In the genomic region with DNA sequence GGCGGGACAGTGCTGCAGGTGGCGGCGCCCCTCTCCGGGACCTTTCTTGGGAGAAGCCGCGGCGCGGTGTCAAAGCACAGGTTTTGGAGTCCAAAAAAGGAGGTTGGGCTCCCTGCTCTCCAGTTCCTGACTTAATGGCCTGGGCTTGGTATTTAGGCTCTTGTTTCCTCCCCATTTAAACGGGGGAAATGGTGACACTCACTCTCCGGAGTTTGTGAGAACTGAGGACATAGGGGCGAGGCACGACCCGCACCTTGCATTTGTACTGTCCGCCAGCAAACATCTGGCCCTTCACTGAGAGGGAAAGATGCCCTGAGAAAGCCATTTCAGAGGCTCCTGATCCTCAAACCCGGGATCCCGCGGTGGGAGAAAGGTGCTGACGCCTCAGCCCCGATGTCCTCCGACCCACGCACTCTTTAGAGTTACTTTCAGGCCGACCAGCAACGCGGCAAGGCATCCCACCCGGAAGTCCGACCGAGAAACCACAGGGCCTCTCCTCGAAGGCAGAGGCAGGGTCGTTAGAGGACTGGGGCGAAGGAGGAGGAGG, we compare ENCODE assay signal across 9 cellular contexts. TPM values are rescaled to one million over a fixed set of nuclear protein-coding genes. Genes with fewer than 3 reads are reported as not detected.
DNase-seq lines count a peak whose midpoint lies in the region; ATAC-seq, FAIRE-seq and TF ChIP-seq lines count a peak whose summit lies in the region.
"Had no signal": no experiment of that assay in that cellular context is flagged by ENCODE, and none has a peak within 500 bp of the region (broad histone marks: within the 10 kb centered on the region; RNA-seq: fewer than 3 reads in every experiment).

No MANE protein-coding gene starts in this region.

- peak overlapping the region; percentile 58 for H3K4ac ChIP-seq in H1 (replicated peaks; ENCODE audit: insufficient read length, low read depth, low read length)

- no peak for TF ChIP-seq EP300 in H1 (IDR thresholded peaks at IDR 0.05; ENCODE audit: borderline replicate concordance in 1 of 2, low read depth in 2 of 2, low read length in 2 of 2)

- H3K14ac ChIP-seq in H1 (ENCODE audit: insufficient read length), result no peak overlapping the region

- CTCF ChIA-PET in T-cell (lab: Charles Lee) (interaction anchor here in 1 of 2 donors (1.0 kb wide), 1 partner anchor 12 kb away, joined by 3 read pairs; no protein-coding TSS in a partner anchor), H1 (lab: Charles Lee; ENCODE audit: partially characterized antibody) (interaction anchor here (0.7 to 1.4 kb wide), 2 partner anchors 9 to 31 kb away, joined by 3 read pairs; no protein-coding TSS in a partner anchor)

- peak overlapping the region; percentile 38 for H4K91ac ChIP-seq in H1 (replicated peaks; ENCODE audit: insufficient read length, low read length)

- H2AFZ ChIP-seq in H1 (ENCODE audit: low read length), result no peak overlapping the region

- peaks cover 0 to 5% (median 1%) of the 10 kb centered on the region in 4 experiments; a peak in 2 of 7 replicates for H3K4me1 ChIP-seq in H1 (replicated peaks in 1 of 4; ENCODE audit: control insufficient read depth in 3 of 4, insufficient read depth in 4 of 4, low read length in 3 of 4)
- H3K4me1 ChIP-seq in muscle layer of duodenum (ENCODE audit: control insufficient read depth in 1 of 2, insufficient read depth in 2 of 2, low read length in 2 of 2), result peaks cover 3 to 9% of the 10 kb centered on the region in 2 donors
- peaks cover 0 to 3% of the 10 kb centered on the region in 2 donors for H3K4me1 ChIP-seq in aorta (ENCODE audit: control insufficient read depth in 1 of 2, insufficient read depth in 2 of 2, low read length in 2 of 2)

- H2BK5ac ChIP-seq in H1 (ENCODE audit: low read depth, low read length), result peak overlapping the region; percentile 90

- 0 out of 2 replicates have a peak overlapping the region, but pooled peaks have one; percentile 15 for H2BK20ac ChIP-seq in H1 (ENCODE audit: low read length)

- H3K9ac ChIP-seq in H1 (replicated peaks in 1 of 4; ENCODE audit: extremely low read depth in 1 of 4, low read depth in 3 of 4, low read length in 3 of 4), result peak overlapping the region; percentile 9 to 88 (median 60)

- FAIRE-seq in GM12892 (lab: Jason Lieb, UNC) (peak; percentile 78), H1 (lab: Jason Lieb, UNC) (no peak)

- H4K5ac ChIP-seq in H1 (ENCODE audit: insufficient read length, low read depth, low read length), result peak overlapping the region; percentile 70

- H3K4me1 Mint-ChIP-seq in T-cell, result peaks cover 15 to 23% (median 18%) of the 10 kb centered on the region in 3 donors

- peak overlapping the region; percentile 86 for H3K18ac ChIP-seq in H1 (ENCODE audit: extremely low read depth, low read length)

- H3K4me2 ChIP-seq in H1 (ENCODE audit: insufficient read depth in 1 of 2, low read depth in 2 of 2, low read length in 2 of 2), result peak overlapping the region; percentile 77 to 99

- peaks cover 0 to 6% (median 0%) of the 10 kb centered on the region in 4 experiments; a peak in 3 of 8 replicates for H3K36me3 ChIP-seq in H1 (ENCODE audit: control insufficient read depth in 2 of 4, insufficient read depth in 4 of 4, low read length in 3 of 4)
- H3K36me3 ChIP-seq in muscle layer of duodenum (ENCODE audit: control insufficient read depth in 1 of 2, insufficient read depth in 2 of 2, low read length in 2 of 2), result peaks cover 0 to 5% of the 10 kb centered on the region in 2 donors
- no peaks in the 10 kb centered on the region for H3K36me3 ChIP-seq in aorta (ENCODE audit: control insufficient read depth in 1 of 2, insufficient read depth in 2 of 2, low read length in 1 of 2)

- H3K56ac ChIP-seq in H1 (replicated peaks; ENCODE audit: insufficient read length, low read depth, low read length), result peak overlapping the region; percentile 92

- H2BK15ac ChIP-seq in H1 (ENCODE audit: low read length), result no peak overlapping the region; the same call in 1 of the 2 replicates

- TF ChIP-seq RAD21 in H1 (IDR thresholded peaks at IDR 0.05 in 1 of 2, conservative IDR thresholded peaks at IDR 0.05 in 1 of 2; ENCODE audit: low read depth in 2 of 2, low read length in 2 of 2), result no peak; a peak in 1 of 4 replicates

- peaks cover 3% of the 10 kb centered on the region; the same call in 1 of the 2 replicates for H3K79me1 ChIP-seq in H1 (ENCODE audit: low read depth, low read length)

- H3K23ac ChIP-seq in H1 (ENCODE audit: insufficient read length), result no peak overlapping the region

- H3K4me3 ChIP-seq in H1 (ENCODE audit: extremely low read depth in 1 of 4, insufficient read depth in 2 of 4, low read depth in 3 of 4, low read length in 4 of 4) (peak overlapping the region; percentile 40 to 69 (median 52)), muscle layer of duodenum (ENCODE audit: low read depth in 1 of 2, low read length in 2 of 2) (peak overlapping the region; percentile 61 to 99), aorta (ENCODE audit: low read length in 2 of 2) (peak overlapping the region; percentile 42 to 51)

- no peak for TF ChIP-seq CTCF in H1 (IDR thresholded peaks at IDR 0.05; ENCODE audit: control extremely low read depth in 1 of 3, insufficient read depth in 1 of 3, low read depth in 1 of 3, low read length in 3 of 3)

- DNase-seq in GM12892 (ENCODE audit: insufficient read length) (peak; percentile 34), T-cell (peak in 13 of 34 experiments; percentile 7 to 72 (median 16)), H1 (ENCODE audit: low read depth in 1 of 2, low spot score in 2 of 2) (peak in 1 of 2 experiments; percentile 88), aorta (peak; percentile 64 to 79), NCI-H1417 treated with DMSO at 0.1 percent for 48 hours (lab: John Stamatoyannopoulos, UW) (no peak), GOT3 (lab: John Stamatoyannopoulos, UW) (no peak)

- H2BK12ac ChIP-seq in H1 (ENCODE audit: low read depth, low read length), result peak overlapping the region; percentile 82

- no peak overlapping the region for H3K4me3 Mint-ChIP-seq in T-cell

- peaks cover 0 to 2% of the 10 kb centered on the region in 2 experiments for H4K20me1 ChIP-seq in H1 (replicated peaks in 1 of 2; ENCODE audit: control insufficient read depth in 1 of 2, insufficient read depth in 2 of 2, low read length in 2 of 2)

- TF ChIP-seq POLR2A in GM12892 (IDR thresholded peaks at IDR 0.05; ENCODE audit: low read depth, low read length) (no peak; the same call in 1 of the 2 replicates), H1 (IDR thresholded peaks at IDR 0.05; ENCODE audit: control extremely low read depth in 1 of 2, low read depth in 2 of 2, low read length in 2 of 2) (no peak)

- no peak overlapping the region for H2AK5ac ChIP-seq in H1 (ENCODE audit: low read depth, low read length)

- no peaks in the 10 kb centered on the region for H3K9me3 ChIP-seq in H1 (ENCODE audit: insufficient read depth in 2 of 2, low read depth in 1 of 2, low read length in 1 of 2)
- no peaks in the 10 kb centered on the region for H3K9me3 ChIP-seq in muscle layer of duodenum (ENCODE audit: control insufficient read depth in 1 of 2, low read length in 2 of 2)
- H3K9me3 ChIP-seq in aorta (ENCODE audit: control insufficient read depth, low read length), result no peaks in the 10 kb centered on the region

- peaks cover 7% of the 10 kb centered on the region for H3K36me3 Mint-ChIP-seq in T-cell

- ATAC-seq in T-cell (replicated peaks in 1 of 4) (peak in 3 of 4 experiments; percentile 1 to 3 (median 2)), aorta (ENCODE audit: low FRiP score) (no peak), GM21447 (IDR thresholded peaks at IDR 0.05; ENCODE audit: unreplicated experiment) (no peak)

- intact Hi-C loops in aorta (cut with DNase I), result no loop called here

- WGBS in H1 (ENCODE audit: extremely low coverage in 1 of 2, insufficient coverage in 1 of 2, insufficient read length in 1 of 2, insufficient replicate concordance in 2 of 2, low coverage in 1 of 2, low lambda C conversion rate in 2 of 2, missing lambda C conversion rate in 1 of 2), 2 experiments, result 6% methylated on average over 28 of the region's 30 CpGs; no CpG with 5 or more reads in 1 of the 2 experiments
- WGBS in aorta, 2 donors, result 7 to 8% methylated on average over 30 of the region's 30 CpGs

- peaks cover 20% of the 10 kb centered on the region for H3K23me2 ChIP-seq in H1 (ENCODE audit: low read depth, low read length)

- H3K79me2 ChIP-seq in H1 (ENCODE audit: control insufficient read depth in 1 of 2, insufficient read depth in 2 of 2, low read length in 2 of 2), result peaks cover 0 to 20% of the 10 kb centered on the region in 2 experiments; a peak in 2 of 4 replicates

- POLR2A ChIA-PET in T-cell (lab: Charles Lee), result interaction anchor here (0.6 to 3.0 kb wide), 11 partner anchors 10 to 177 kb away, joined by 3 to 71 read pairs (median 5); a partner anchor contains a TSS
- POLR2A ChIA-PET in H1 (lab: Charles Lee; ENCODE audit: partially characterized antibody), result interaction anchor here (1.0 to 20.0 kb wide), 19 partner anchors 10 to 251 kb away, joined by 3 to 2104 read pairs (median 25); a partner anchor contains a TSS

- peak overlapping the region; percentile 6 for H2BK120ac ChIP-seq in H1 (replicated peaks; ENCODE audit: low read depth, low read length)

- H4K8ac ChIP-seq in H1 (ENCODE audit: extremely low read depth, insufficient read depth, low read length), result peak overlapping the region; percentile 87; the same call in 1 of the 2 replicates

- no peaks in the 10 kb centered on the region for H3K9me3 Mint-ChIP-seq in T-cell

- H3K27ac ChIP-seq in H1 (ENCODE audit: low read depth, low read length) (peak overlapping the region; percentile 95), muscle layer of duodenum (ENCODE audit: low read length) (peak overlapping the region; percentile 97), aorta (ENCODE audit: low read depth in 1 of 2, low read length in 2 of 2) (peak overlapping the region; percentile 72 to 99)

- H3K27me3 ChIP-seq in H1 (replicated peaks in 1 of 4; ENCODE audit: control insufficient read depth in 3 of 4, extremely low read depth in 1 of 4, insufficient read depth in 3 of 4, low read length in 3 of 4), result no peaks in the 10 kb centered on the region
- no peaks in the 10 kb centered on the region for H3K27me3 ChIP-seq in muscle layer of duodenum (ENCODE audit: low read depth, low read length)
- H3K27me3 ChIP-seq in aorta (ENCODE audit: control insufficient read depth in 1 of 2, insufficient read depth in 2 of 2, low read length in 1 of 2), result peaks cover 0 to 1% of the 10 kb centered on the region in 2 donors

- H3K27ac Mint-ChIP-seq in T-cell, result no peak overlapping the region

- no peaks in the 10 kb centered on the region for H3K27me3 Mint-ChIP-seq in T-cell

RNA-seq across cellular contexts. Expression of a gene that starts 2.9 kb away (rescaled TPM):
- polyA plus RNA-seq in GM12892 (2012; ENCODE audit: missing spikeins), result 51.3 TPM
- total RNA-seq in T-cell (100 to 1,000 TPM in 4 of 5 donors, 10 to 100 TPM in 1; 91.3 to 239 (median 103) TPM), aorta (10 to 100 TPM; 35.4 to 42.9 TPM)
- total RNA-seq in H1 (2021; fragmentation: NEBNext Ultra II Directional; extraction: Animal tissue kit (Norgen Biotek cat#: 25700)), result 97.0 and 101 TPM in 2 replicates
- polyA plus RNA-seq in H1 (2011; rRNA removed) (93.6 and 116 TPM in 2 replicates), aorta (10 to 100 TPM; 13.5 to 53.9 TPM)
- polyA plus RNA-seq in H1 (2011; cell fraction: cytosol; rRNA removed), result 135 TPM
- 190 TPM for polyA plus RNA-seq in H1 (2011; cell fraction: nucleus; rRNA removed)
- polyA plus RNA-seq in H1 (2012, experiment 1 of 2), result 95.4 to 119 TPM (median 109 TPM) in 4 replicates
- 101 TPM for polyA plus RNA-seq in H1 (2012, experiment 2 of 2)
- polyA plus RNA-seq in H1 (2013, experiment 1 of 2), result 67.2 TPM
- 61.7 TPM for polyA plus RNA-seq in H1 (2013, experiment 2 of 2)
- 66.3 and 69.1 TPM in 2 replicates for polyA minus RNA-seq in H1 (2011; rRNA and poly(A)+ RNA removed)
- polyA minus RNA-seq in H1 (2011; cell fraction: cytosol; rRNA and poly(A)+ RNA removed), result 45.6 TPM
- 387 TPM for polyA minus RNA-seq in H1 (2011; cell fraction: nucleus; rRNA and poly(A)+ RNA removed)

RNA-seq across cellular contexts. Expression of a gene that starts 9.6 kb away (rescaled TPM):
- not detected for polyA plus RNA-seq in GM12892 (2012; ENCODE audit: missing spikeins)
- total RNA-seq in T-cell (not detected), aorta (not detected)
- total RNA-seq in H1 (2021; fragmentation: NEBNext Ultra II Directional; extraction: Animal tissue kit (Norgen Biotek cat#: 25700)), result 1.2 TPM in 1 of 2 replicates, not detected in the other
- polyA plus RNA-seq in H1 (2011; rRNA removed) (not detected in 2 replicates), aorta (1 to 10 TPM in 1 of 2 donors, not detected in 1; 5.5 TPM)
- polyA plus RNA-seq in H1 (2011; cell fraction: cytosol; rRNA removed), result not detected
- not detected for polyA plus RNA-seq in H1 (2011; cell fraction: nucleus; rRNA removed)
- polyA plus RNA-seq in H1 (2012, experiment 1 of 2), result 0.92 to 1.3 TPM (median 1.1 TPM) in 3 of 4 replicates, not detected in the other
- not detected for polyA plus RNA-seq in H1 (2012, experiment 2 of 2)
- not detected for polyA plus RNA-seq in H1 (2013, experiment 1 of 2)
- not detected for polyA plus RNA-seq in H1 (2013, experiment 2 of 2)
- polyA minus RNA-seq in H1 (2011; rRNA and poly(A)+ RNA removed), result not detected in 2 replicates
- not detected for polyA minus RNA-seq in H1 (2011; cell fraction: cytosol; rRNA and poly(A)+ RNA removed)
- 1.8 TPM for polyA minus RNA-seq in H1 (2011; cell fraction: nucleus; rRNA and poly(A)+ RNA removed)
- total RNA-seq: SK-MEL-5 had no signal

RNA-seq across cellular contexts. Expression of a gene that starts 10.4 kb away (rescaled TPM):
- 23.9 TPM for polyA plus RNA-seq in GM12892 (2012; ENCODE audit: missing spikeins)
- total RNA-seq in T-cell, result 100 to 1,000 TPM in 2 of 5 donors, 10 to 100 TPM in 3; 49.3 to 132 (median 58.0) TPM
- total RNA-seq in H1 (2021; fragmentation: NEBNext Ultra II Directional; extraction: Animal tissue kit (Norgen Biotek cat#: 25700)), result 24.2 and 25.3 TPM in 2 replicates
- 23.4 and 28.5 TPM in 2 replicates for polyA plus RNA-seq in H1 (2011; rRNA removed)
- polyA plus RNA-seq in H1 (2011; cell fraction: cytosol; rRNA removed), result 25.1 TPM
- polyA plus RNA-seq in H1 (2011; cell fraction: nucleus; rRNA removed), result 24.0 TPM
- polyA plus RNA-seq in H1 (2012, experiment 1 of 2), result 25.6 to 34.1 TPM (median 29.2 TPM) in 4 replicates
- 28.3 TPM for polyA plus RNA-seq in H1 (2012, experiment 2 of 2)
- 15.6 TPM for polyA plus RNA-seq in H1 (2013, experiment 1 of 2)
- 15.0 TPM for polyA plus RNA-seq in H1 (2013, experiment 2 of 2)
- 34.6 and 35.5 TPM in 2 replicates for polyA minus RNA-seq in H1 (2011; rRNA and poly(A)+ RNA removed)
- polyA minus RNA-seq in H1 (2011; cell fraction: cytosol; rRNA and poly(A)+ RNA removed), result 13.8 TPM
- polyA minus RNA-seq in H1 (2011; cell fraction: nucleus; rRNA and poly(A)+ RNA removed), result 15.9 TPM
- total RNA-seq in aorta, result 10 to 100 TPM; 42.6 to 46.4 TPM
- 10 to 100 TPM; 19.2 to 44.0 TPM for polyA plus RNA-seq in aorta

RNA-seq across cellular contexts. Expression of a gene that starts 37.0 kb away (rescaled TPM):
- polyA plus RNA-seq in GM12892 (2012; ENCODE audit: missing spikeins), result 51.3 TPM
- total RNA-seq in T-cell, result 100 to 1,000 TPM; 160 to 321 (median 169) TPM
- 44.8 and 49.8 TPM in 2 replicates for total RNA-seq in H1 (2021; fragmentation: NEBNext Ultra II Directional; extraction: Animal tissue kit (Norgen Biotek cat#: 25700))
- 48.1 and 63.6 TPM in 2 replicates for polyA plus RNA-seq in H1 (2011; rRNA removed)
- 27.3 TPM for polyA plus RNA-seq in H1 (2011; cell fraction: cytosol; rRNA removed)
- polyA plus RNA-seq in H1 (2011; cell fraction: nucleus; rRNA removed), result 129 TPM
- polyA plus RNA-seq in H1 (2012, experiment 1 of 2), result 51.2 to 60.5 TPM (median 56.5 TPM) in 4 replicates
- polyA plus RNA-seq in H1 (2012, experiment 2 of 2), result 34.5 TPM
- 38.0 TPM for polyA plus RNA-seq in H1 (2013, experiment 1 of 2)
- 35.0 TPM for polyA plus RNA-seq in H1 (2013, experiment 2 of 2)
- 31.5 and 31.8 TPM in 2 replicates for polyA minus RNA-seq in H1 (2011; rRNA and poly(A)+ RNA removed)
- polyA minus RNA-seq in H1 (2011; cell fraction: cytosol; rRNA and poly(A)+ RNA removed), result 20.5 TPM
- 20.0 TPM for polyA minus RNA-seq in H1 (2011; cell fraction: nucleus; rRNA and poly(A)+ RNA removed)
- total RNA-seq in aorta, result 10 to 100 TPM; 82.4 to 99.9 TPM
- 100 to 1,000 TPM in 1 of 2 donors, 10 to 100 TPM in 1; 26.8 to 455 TPM for polyA plus RNA-seq in aorta

RNA-seq across cellular contexts. Expression of a gene that starts 38.5 kb away (rescaled TPM):
- polyA plus RNA-seq in GM12892 (2012; ENCODE audit: missing spikeins), result 90.4 TPM
- total RNA-seq in T-cell (100 to 1,000 TPM; 178 to 248 (median 237) TPM), aorta (100 to 1,000 TPM in 1 of 2 donors, 10 to 100 TPM in 1; 98.6 to 107 TPM)
- total RNA-seq in H1 (2021; fragmentation: NEBNext Ultra II Directional; extraction: Animal tissue kit (Norgen Biotek cat#: 25700)), result 393 and 410 TPM in 2 replicates
- polyA plus RNA-seq in H1 (2011; rRNA removed) (435 and 574 TPM in 2 replicates), aorta (10 to 100 TPM; 31.8 to 74.8 TPM)
- 408 TPM for polyA plus RNA-seq in H1 (2011; cell fraction: cytosol; rRNA removed)
- polyA plus RNA-seq in H1 (2011; cell fraction: nucleus; rRNA removed), result 721 TPM
- polyA plus RNA-seq in H1 (2012, experiment 1 of 2), result 317 to 394 TPM (median 319 TPM) in 4 replicates
- 437 TPM for polyA plus RNA-seq in H1 (2012, experiment 2 of 2)
- 405 TPM for polyA plus RNA-seq in H1 (2013, experiment 1 of 2)
- polyA plus RNA-seq in H1 (2013, experiment 2 of 2), result 379 TPM
- 281 and 291 TPM in 2 replicates for polyA minus RNA-seq in H1 (2011; rRNA and poly(A)+ RNA removed)
- 357 TPM for polyA minus RNA-seq in H1 (2011; cell fraction: cytosol; rRNA and poly(A)+ RNA removed)
- polyA minus RNA-seq in H1 (2011; cell fraction: nucleus; rRNA and poly(A)+ RNA removed), result 226 TPM

Comparison
In these comparisons a context has a peak if more than half of its experiments do, and no peak if none do; other contexts are left out.
1. DNase-seq: peak in GM12892 (single experiment) and aorta (2 of 2); none in NCI-H1417 treated with DMSO at 0.1 percent for 48 hours (single experiment) and GOT3 (single experiment).
2. ATAC-seq: peak in T-cell (3 of 4); none in aorta (single experiment) and GM21447 (single experiment).
3. Peak in every context shown above with its lines, with median percentiles within 50 percentile points of each other: H3K27ac ChIP-seq and H3K4me3 ChIP-seq.